2 cellular contexts compared by ENCODE assay signal in the genomic region with DNA sequence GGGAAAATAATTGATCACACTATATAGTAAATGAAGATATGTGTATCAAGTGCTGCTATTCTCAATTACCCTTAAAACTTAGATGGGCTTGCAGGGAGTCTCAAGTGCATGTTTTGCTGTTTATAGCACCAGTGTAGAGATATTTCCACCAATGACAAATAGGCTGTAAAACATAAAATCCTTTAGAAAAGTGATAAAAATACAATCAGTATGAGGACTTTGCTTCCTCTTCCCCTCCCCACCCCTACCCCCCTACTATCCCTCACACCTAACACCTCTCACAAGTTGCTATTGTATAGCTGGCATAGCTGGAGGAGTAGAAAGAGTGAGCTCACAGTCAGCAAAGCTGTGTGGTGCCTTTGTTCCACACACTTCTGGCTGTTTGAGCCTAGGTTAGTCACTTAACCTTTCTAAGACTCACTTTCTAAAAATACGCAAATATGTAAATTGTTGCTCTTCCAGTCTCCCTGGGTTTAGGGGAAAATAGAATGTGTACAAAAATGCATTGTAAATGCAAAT.
TF ChIP-seq lines count a peak whose summit lies in the region.

No MANE protein-coding gene starts in this region.

TF ChIP-seq in A549, 52 proteins besides CTCF, POLR2A, EP300 and RAD21:
- 0 out of 2 replicates have a peak, but pooled peaks have one; percentile 8 for TF ChIP-seq TFCP2L1 (CRISPR knock-in tag; IDR thresholded peaks at IDR 0.05)
- TF ChIP-seq MAZ (IDR thresholded peaks at IDR 0.05; ENCODE audit: borderline replicate concordance, low read depth, low read length): no peak
TF ChIP-seq in A549: peak in this region for 1.

TF ChIP-seq in H1, 55 proteins besides CTCF, POLR2A, EP300 and RAD21:
- TF ChIP-seq CEBPB (IDR thresholded peaks at IDR 0.05; ENCODE audit: low read depth, low read length): no peak
- no peak for TF ChIP-seq RXRA (IDR thresholded peaks at IDR 0.05; ENCODE audit: insufficient read depth, low read depth, low read length)
- TF ChIP-seq BRCA1 (IDR thresholded peaks at IDR 0.05; ENCODE audit: low read depth, low read length): no peak
- no peak for TF ChIP-seq YY1 (IDR thresholded peaks at IDR 0.05; ENCODE audit: low read depth, low read length)
- no peak for TF ChIP-seq RBBP5 (IDR thresholded peaks at IDR 0.05; ENCODE audit: borderline replicate concordance, low read depth, low read length)
- TF ChIP-seq, protein P1, sequence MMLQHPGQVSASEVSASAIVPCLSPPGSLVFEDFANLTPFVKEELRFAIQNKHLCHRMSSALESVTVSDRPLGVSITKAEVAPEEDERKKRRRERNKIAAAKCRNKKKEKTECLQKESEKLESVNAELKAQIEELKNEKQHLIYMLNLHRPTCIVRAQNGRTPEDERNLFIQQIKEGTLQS (IDR thresholded peaks at IDR 0.05; ENCODE audit: insufficient read depth, low read depth, low read length): no peak
- TF ChIP-seq PHF8 (conservative IDR thresholded peaks at IDR 0.05; ENCODE audit: low read depth, low read length): no peak
- TF ChIP-seq, protein P2, sequence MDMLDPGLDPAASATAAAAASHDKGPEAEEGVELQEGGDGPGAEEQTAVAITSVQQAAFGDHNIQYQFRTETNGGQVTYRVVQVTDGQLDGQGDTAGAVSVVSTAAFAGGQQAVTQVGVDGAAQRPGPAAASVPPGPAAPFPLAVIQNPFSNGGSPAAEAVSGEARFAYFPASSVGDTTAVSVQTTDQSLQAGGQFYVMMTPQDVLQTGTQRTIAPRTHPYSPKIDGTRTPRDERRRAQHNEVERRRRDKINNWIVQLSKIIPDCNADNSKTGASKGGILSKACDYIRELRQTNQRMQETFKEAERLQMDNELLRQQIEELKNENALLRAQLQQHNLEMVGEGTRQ (IDR thresholded peaks at IDR 0.05; ENCODE audit: low read length): no peak
- no peak for TF ChIP-seq EZH2 (IDR thresholded peaks at IDR 0.05; ENCODE audit: low read depth, low read length, severe bottlenecking)
- TF ChIP-seq FOSL1 (IDR thresholded peaks at IDR 0.05; ENCODE audit: insufficient read depth, low read depth, low read length): no peak
- TF ChIP-seq BCL11A (IDR thresholded peaks at IDR 0.05; ENCODE audit: low read depth in 2 of 2, low read length in 2 of 2): no peak
- no peak for TF ChIP-seq GABPA (IDR thresholded peaks at IDR 0.05; ENCODE audit: borderline replicate concordance, insufficient read depth, low read length)
